ENCODE assay signal across 8 cellular contexts in the genomic region with DNA sequence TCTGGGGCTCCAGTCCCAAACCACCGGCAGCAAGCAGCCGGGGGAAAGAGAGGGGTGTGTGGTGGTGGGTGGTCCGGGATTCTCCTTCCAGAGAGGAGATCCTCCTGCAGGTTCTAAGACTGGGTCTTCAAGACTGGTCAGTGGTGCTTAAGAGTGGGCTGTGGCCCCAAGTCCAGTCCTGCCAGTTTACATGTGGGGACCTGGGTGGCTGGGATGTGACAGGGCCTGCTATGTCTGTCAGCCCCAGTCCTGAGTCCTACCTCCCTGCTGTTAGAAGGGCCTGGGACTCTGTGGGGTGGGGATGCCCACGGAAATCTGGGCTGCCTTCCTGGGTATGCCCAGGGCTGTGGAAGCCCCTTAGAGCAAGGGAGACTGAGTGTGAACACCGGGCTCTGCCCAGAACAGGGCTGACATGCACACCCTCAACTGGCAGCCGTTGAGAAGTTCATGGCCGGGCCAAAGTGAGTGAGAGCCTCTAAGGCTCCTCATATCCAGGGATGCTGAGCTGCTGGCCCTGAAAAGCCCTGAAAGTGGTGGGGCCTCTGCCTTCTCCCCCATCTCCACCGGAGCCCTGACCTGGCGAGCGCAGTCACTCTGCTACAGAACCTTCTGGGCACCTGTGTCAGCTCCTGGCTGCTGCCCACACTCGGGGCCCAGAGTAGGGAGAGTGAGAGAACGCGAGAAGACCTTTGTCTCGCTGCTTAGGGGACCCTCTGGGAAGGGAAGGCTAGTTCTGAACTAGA. TPM values are rescaled to one million over a fixed set of nuclear protein-coding genes. Genes with fewer than 3 reads are reported as not detected.
DNase-seq lines count a peak whose midpoint lies in the region; ATAC-seq and TF ChIP-seq lines count a peak whose summit lies in the region.

No MANE protein-coding gene starts in this region.

- no peaks in the 10 kb centered on the region for H3K27me3 Mint-ChIP-seq in T-cell

- no peaks in the 10 kb centered on the region for H3K36me3 ChIP-seq in prostate gland

- DNase-seq in T-cell: no peak
- DNase-seq in fibroblast of pulmonary artery (ENCODE audit: low read depth): no peak
- DNase-seq in prostate gland (ENCODE audit: low spot score): no peak
- no peak for DNase-seq in NCI-H1694 treated with DMSO at 0.1 percent for 48 hours (lab: John Stamatoyannopoulos, UW)
- no peak for DNase-seq in NCI-H1105 (lab: John Stamatoyannopoulos, UW)
- DNase-seq in NCI-H1694 (lab: John Stamatoyannopoulos, UW): no peak

- H3K36me3 Mint-ChIP-seq in T-cell: peaks cover 8% of the 10 kb centered on the region

- TF ChIP-seq POLR2A in prostate gland (IDR thresholded peaks at IDR 0.05): no peak

- peak overlapping the region; percentile 79 to 83 (median 81) for H3K4me3 Mint-ChIP-seq in T-cell

- ATAC-seq in T-cell (replicated peaks in 1 of 4): no peak
- no peak for ATAC-seq in GM21367 (IDR thresholded peaks at IDR 0.05; ENCODE audit: unreplicated experiment)

- H3K4me1 ChIP-seq in prostate gland (replicated peaks): peaks cover 37% of the 10 kb centered on the region

- WGBS in prostate gland: 40% methylated on average over 14 of the region's 14 CpGs

- H3K27ac ChIP-seq in prostate gland: peak overlapping the region; percentile 90 to 95

- TF ChIP-seq CTCF in fibroblast of pulmonary artery (IDR thresholded peaks at IDR 0.05; ENCODE audit: low read length, missing control alignments) (no peak), prostate gland (IDR thresholded peaks at IDR 0.05) (no peak)

- no peaks in the 10 kb centered on the region for H3K9me3 Mint-ChIP-seq in T-cell

- intact Hi-C loops in prostate gland (cut with DNase I): no loop called here

- H3K27me3 ChIP-seq in prostate gland (replicated peaks; ENCODE audit: insufficient read depth): no peaks in the 10 kb centered on the region

- H3K4me1 Mint-ChIP-seq in T-cell: peaks cover 64 to 70% (median 68%) of the 10 kb centered on the region in 3 donors

- H3K9me3 ChIP-seq in prostate gland: no peaks in the 10 kb centered on the region

- peak overlapping the region; percentile 79 to 90 for H3K27ac Mint-ChIP-seq in T-cell

- CTCF ChIA-PET in T-cell (lab: Charles Lee): interaction anchor here in 1 of 2 donors (1.2 kb wide), 2 partner anchors 12 kb away, joined by 5 to 9 read pairs; no protein-coding TSS in a partner anchor

- POLR2A ChIA-PET in T-cell (lab: Charles Lee): no interaction called here

- H3K4me3 ChIP-seq in GM08714 (ENCODE audit: low read length): peak overlapping the region; percentile 76; the same call in 1 of the 2 replicates
- H3K4me3 ChIP-seq in fibroblast of pulmonary artery (replicated peaks; ENCODE audit: low read depth, low read length): peak overlapping the region; percentile 66
- peak overlapping the region; percentile 87 for H3K4me3 ChIP-seq in prostate gland

RNA-seq across cellular contexts. Expression of gene PHF2, which starts 1.7 kb away (rescaled TPM):
- total RNA-seq in T-cell: 10 to 100 TPM; 24.6 to 38.5 (median 34.6) TPM
- total RNA-seq in prostate gland: 10 to 100 TPM; 32.4 to 32.9 TPM
